Comparison of ENCODE assay signal across 8 cellular contexts in genomic region chr5:66306105-66306843, GRCh38.
DNase-seq lines count a peak whose midpoint lies in the region; ATAC-seq and TF ChIP-seq lines count a peak whose summit lies in the region.

No MANE protein-coding gene starts in this region.

- H3K4me3 ChIP-seq in GM06990 (replicated peaks; ENCODE audit: low read depth, low read length) (no peak overlapping the region), fibroblast of the aortic adventitia (ENCODE audit: low read depth, low read length) (no peak overlapping the region)

- no peak overlapping the region for H3K4me3 Mint-ChIP-seq in activated CD4-positive, alpha-beta T cell treated with anti-CD3 and anti-CD28 coated beads, Interleukin-2, amount 10 ng/mL, durations not matched to agents 7 days and 5 days
- H3K4me3 Mint-ChIP-seq in nephron progenitor cell: no peak overlapping the region

- DNase-seq in 8988T (peak; percentile 41), GM06990 (ENCODE audit: extremely low read depth, insufficient read length) (no peak), NCI-H2171 treated with DMSO at 0.1 percent for 48 hours (lab: John Stamatoyannopoulos, UW) (peak; percentile 58), fibroblast of the aortic adventitia (ENCODE audit: low read depth) (peak; percentile 83), nephron progenitor cell (peak; percentile 45), NK-92 (lab: John Stamatoyannopoulos, UW; ENCODE audit: unreplicated experiment) (no peak)
- peak; percentile 34 for DNase-seq in activated CD4-positive, alpha-beta T cell treated with anti-CD3 and anti-CD28 coated beads, Interleukin-2, amount 10 ng/mL, durations not matched to agents 7 days and 5 days

- no peaks in the 10 kb centered on the region for H3K36me3 Mint-ChIP-seq in activated CD4-positive, alpha-beta T cell treated with anti-CD3 and anti-CD28 coated beads, Interleukin-2, amount 10 ng/mL, durations not matched to agents 7 days and 5 days (ENCODE audit: low read depth)
- H3K36me3 Mint-ChIP-seq in nephron progenitor cell (ENCODE audit: low read depth): no peaks in the 10 kb centered on the region

- CTCF ChIA-PET in activated CD4-positive, alpha-beta T cell treated with anti-CD3 and anti-CD28 coated beads, Interleukin-2, amount 10 ng/mL, durations not matched to agents 7 days and 5 days (lab: Charles Lee): interaction anchor here (0.6 to 1.4 kb wide), 10 partner anchors 9 to 460 kb away, joined by 3 to 8 read pairs (median 3); no protein-coding TSS in a partner anchor

- peak; percentile 83 for ATAC-seq in HG03039 (IDR thresholded peaks at IDR 0.05; ENCODE audit: unreplicated experiment)

- H3K27me3 Mint-ChIP-seq in activated CD4-positive, alpha-beta T cell treated with anti-CD3 and anti-CD28 coated beads, Interleukin-2, amount 10 ng/mL, durations not matched to agents 7 days and 5 days: peaks cover 13% of the 10 kb centered on the region
- peaks cover 21% of the 10 kb centered on the region for H3K27me3 Mint-ChIP-seq in nephron progenitor cell (ENCODE audit: low read depth, poor library complexity)

- POLR2A ChIA-PET in activated CD4-positive, alpha-beta T cell treated with anti-CD3 and anti-CD28 coated beads, Interleukin-2, amount 10 ng/mL, durations not matched to agents 7 days and 5 days (lab: Charles Lee): no interaction called here

- H3K9me3 Mint-ChIP-seq in activated CD4-positive, alpha-beta T cell treated with anti-CD3 and anti-CD28 coated beads, Interleukin-2, amount 10 ng/mL, durations not matched to agents 7 days and 5 days: no peaks in the 10 kb centered on the region
- H3K9me3 Mint-ChIP-seq in nephron progenitor cell: peaks cover 10% of the 10 kb centered on the region

- peak; percentile 88 for TF ChIP-seq CTCF in GM06990 (IDR thresholded peaks at IDR 0.05; ENCODE audit: insufficient read depth, low read length, poor library complexity, severe bottlenecking)
- peak; percentile 90 for TF ChIP-seq CTCF in fibroblast of the aortic adventitia (IDR thresholded peaks at IDR 0.05; ENCODE audit: insufficient read depth, low read length)
- peak; percentile 80 for TF ChIP-seq CTCF in nephron progenitor cell (IDR thresholded peaks at IDR 0.05)

- no peak overlapping the region for H3K27ac Mint-ChIP-seq in activated CD4-positive, alpha-beta T cell treated with anti-CD3 and anti-CD28 coated beads, Interleukin-2, amount 10 ng/mL, durations not matched to agents 7 days and 5 days
- H3K27ac Mint-ChIP-seq in nephron progenitor cell: no peak overlapping the region

- peaks cover 7% of the 10 kb centered on the region for H3K4me1 Mint-ChIP-seq in activated CD4-positive, alpha-beta T cell treated with anti-CD3 and anti-CD28 coated beads, Interleukin-2, amount 10 ng/mL, durations not matched to agents 7 days and 5 days
- peaks cover 16% of the 10 kb centered on the region for H3K4me1 Mint-ChIP-seq in nephron progenitor cell

- H3K36me3 ChIP-seq in GM06990 (ENCODE audit: control insufficient read depth, insufficient read depth, low read length): no peaks in the 10 kb centered on the region

- H3K27me3 ChIP-seq in GM06990 (replicated peaks; ENCODE audit: control insufficient read depth, insufficient read depth, low read length): no peaks in the 10 kb centered on the region; the same call in 1 of the 2 replicates

Comparison
In these comparisons a context has a peak if more than half of its experiments do, and no peak if none do; other contexts are left out.
1. DNase-seq: peak in 8988T (single experiment), NCI-H2171 treated with DMSO at 0.1 percent for 48 hours (single experiment), activated CD4-positive, alpha-beta T cell treated with anti-CD3 and anti-CD28 coated beads, Interleukin-2, amount 10 ng/mL, durations not matched to agents 7 days and 5 days (single experiment), fibroblast of the aortic adventitia (single experiment) and nephron progenitor cell (single experiment); none in GM06990 (single experiment) and NK-92 (single experiment).
2. Peak in every context shown above with its lines, with median percentiles within 50 percentile points of each other: CTCF ChIP-seq.